In genomic region chr5:36683821-36684434, GRCh38 we compare ENCODE assay signal across 10 cellular contexts.
DNase-seq lines count a peak whose midpoint lies in the region; ATAC-seq and TF ChIP-seq lines count a peak whose summit lies in the region.
"Had no signal": no experiment of that assay in that cellular context is flagged by ENCODE, and none has a peak within 500 bp of the region (broad histone marks: within the 10 kb centered on the region; RNA-seq: fewer than 3 reads in every experiment).

No MANE protein-coding gene starts in this region.

- POLR2A ChIA-PET in CD4-positive, alpha-beta T cell (lab: Charles Lee) = no interaction called here

- CTCF ChIA-PET in CD4-positive, alpha-beta T cell (lab: Charles Lee) = no interaction called here

- no peaks in the 10 kb centered on the region for H3K4me1 Mint-ChIP-seq in CD4-positive, alpha-beta T cell (ENCODE audit: low read depth)

- no peak overlapping the region for H3K4me3 ChIP-seq in lower leg skin (ENCODE audit: low read depth, poor library complexity, severe bottlenecking)

- peaks cover 10% of the 10 kb centered on the region for H3K27me3 Mint-ChIP-seq in CD4-positive, alpha-beta T cell

- WGBS in lower leg skin, 2 donors = 71 to 74% methylated on average over 9 of the region's 9 CpGs

- H3K27me3 ChIP-seq in CD4-positive, alpha-beta T cell (ENCODE audit: control insufficient read depth, insufficient read depth, low read length) = no peaks in the 10 kb centered on the region
- H3K27me3 ChIP-seq: brain microvascular endothelial cell had no signal

- H3K4me3 Mint-ChIP-seq in CD4-positive, alpha-beta T cell = no peak overlapping the region
- H3K4me3 Mint-ChIP-seq: T-helper 1 cell treated with Interleukin-12 subunit alpha and Interleukin-12 subunit beta and Interleukin-4 antibody, amounts not matched to agents 30 μg/mL and 1 μg/mL, for 36 hours had no signal

- no peak overlapping the region for H3K27ac Mint-ChIP-seq in CD4-positive, alpha-beta T cell
- H3K27ac Mint-ChIP-seq: T-helper 1 cell treated with Interleukin-12 subunit alpha and Interleukin-12 subunit beta and Interleukin-4 antibody, amounts not matched to agents 30 μg/mL and 1 μg/mL, for 36 hours had no signal

- TF ChIP-seq CTCF in lower leg skin (IDR thresholded peaks at IDR 0.05) = no peak
- no peak for TF ChIP-seq CTCF in CD4-positive, alpha-beta T cell (IDR thresholded peaks at IDR 0.05)

- no peak for TF ChIP-seq POLR2A in lower leg skin (IDR thresholded peaks at IDR 0.05)

- H3K9me3 ChIP-seq in CD4-positive, alpha-beta T cell (ENCODE audit: control insufficient read depth, low read length) = no peaks in the 10 kb centered on the region

- ATAC-seq in GM21367 (IDR thresholded peaks at IDR 0.05; ENCODE audit: unreplicated experiment) = no peak
- ATAC-seq in CD4-positive, alpha-beta T cell (ENCODE audit: poor library complexity) = no peak

- no peaks in the 10 kb centered on the region for H3K9me3 Mint-ChIP-seq in CD4-positive, alpha-beta T cell
- H3K9me3 Mint-ChIP-seq: T-helper 1 cell treated with Interleukin-12 subunit alpha and Interleukin-12 subunit beta and Interleukin-4 antibody, amounts not matched to agents 30 μg/mL and 1 μg/mL, for 36 hours had no signal

- peak overlapping the region; percentile 88 for H3K27ac ChIP-seq in caudate nucleus (ENCODE audit: low read depth, low read length)
- H3K27ac ChIP-seq in CD4-positive, alpha-beta T cell (ENCODE audit: low read depth, low read length) = no peak overlapping the region
- H3K27ac ChIP-seq: brain microvascular endothelial cell had no signal

- DNase-seq in HuH-7 (ENCODE audit: low spot score) (peak; percentile 57), caudate nucleus (lab: John Stamatoyannopoulos, UW) (peak in 56 of 61 donors; percentile 10 to 85 (median 64)), lower leg skin (ENCODE audit: low spot score in 2 of 2) (peak; percentile 57 to 90), superior temporal gyrus (ENCODE audit: extremely low spot score) (peak; percentile 88), NCI-H774 (lab: John Stamatoyannopoulos, UW) (no peak)
- DNase-seq in CD4-positive, alpha-beta T cell = no peak
- DNase-seq: brain microvascular endothelial cell, DMS79 had no signal

- intact Hi-C loops in lower leg skin (cut with DNase I; ENCODE audit: low total_unique reads) = no loop called here
- intact Hi-C loops in CD4-positive, alpha-beta T cell (cut with DNase I, micrococcal nuclease) = no loop called here

- H3K36me3 Mint-ChIP-seq in CD4-positive, alpha-beta T cell (ENCODE audit: low read depth) = no peaks in the 10 kb centered on the region

Comparison
In these comparisons a context has a peak if more than half of its experiments do, and no peak if none do; other contexts are left out.
1. DNase-seq: peak in HuH-7 (single experiment), caudate nucleus (56 of 61), lower leg skin (2 of 2) and superior temporal gyrus (single experiment); none in NCI-H774 (single experiment) and CD4-positive, alpha-beta T cell (0 of 10).